19 cellular contexts compared by ENCODE assay signal in genomic region chr3:135756016-135756695, GRCh38.
"Had no signal": no experiment of that assay in that cellular context is flagged by ENCODE, and none has a peak within 500 bp of the region (broad histone marks: within the 10 kb centered on the region; RNA-seq: fewer than 3 reads in every experiment).

No MANE protein-coding gene starts in this region.

- H3K27me3 ChIP-seq: spleen, stomach had no signal

- H3K36me3 Mint-ChIP-seq: memory B cell; naive thymus-derived CD4-positive, alpha-beta T cell had no signal

- H3K4me1 ChIP-seq: gastroesophageal sphincter, left ventricle myocardium inferior, lower lobe of right lung, spleen, stomach had no signal

- ATAC-seq: gastroesophageal sphincter; left cardiac atrium; lower lobe of right lung; naive thymus-derived CD4-positive, alpha-beta T cell; sciatic nerve had no signal

- H3K27ac ChIP-seq: dorsolateral prefrontal cortex, gastroesophageal sphincter, left ventricle myocardium inferior, lower lobe of right lung, spleen, stomach had no signal

- H3K9me3 Mint-ChIP-seq: memory B cell, nephron progenitor cell had no signal

- H3K9me3 ChIP-seq: gastroesophageal sphincter, left ventricle myocardium inferior, lower lobe of right lung, spleen, stomach had no signal

- H3K4me3 ChIP-seq: dorsolateral prefrontal cortex, gastroesophageal sphincter, left ventricle myocardium inferior, lower lobe of right lung, spleen, stomach had no signal

- H3K27ac Mint-ChIP-seq: memory B cell; naive thymus-derived CD4-positive, alpha-beta T cell; nephron progenitor cell had no signal

- H3K36me3 ChIP-seq: gastroesophageal sphincter, left ventricle myocardium inferior, lower lobe of right lung, spleen, stomach had no signal

- H3K4me3 Mint-ChIP-seq: memory B cell; naive thymus-derived CD4-positive, alpha-beta T cell; nephron progenitor cell had no signal

- DNase-seq: cortex of kidney; effector CD8-positive, alpha-beta T cell; glutamatergic neuron; kidney; left cardiac atrium; left ventricle myocardium inferior; lower lobe of right lung; naive thymus-derived CD4-positive, alpha-beta T cell; nephron progenitor cell; spleen; stimulated activated CD4-positive, alpha-beta T cell treated with anti-CD3 and anti-CD28 coated beads, Interleukin-2, amount 100 ng/mL, for 24 hours; stimulated activated naive CD4-positive, alpha-beta T cell; stomach; substantia nigra; trophoblast cell had no signal

- H3K4me1 Mint-ChIP-seq: memory B cell; naive thymus-derived CD4-positive, alpha-beta T cell had no signal

- H3K27me3 Mint-ChIP-seq: memory B cell had no signal
